In genomic region chr17:77542551-77543490, GRCh38 we compare ENCODE assay signal across 8 cellular contexts.
DNase-seq lines count a peak whose midpoint lies in the region; ATAC-seq and TF ChIP-seq lines count a peak whose summit lies in the region.

No MANE protein-coding gene starts in this region.

- H3K36me3 ChIP-seq in tibial artery, result no peaks in the 10 kb centered on the region

- ATAC-seq in activated T-helper 17 cell treated with anti-CD3 and anti-CD28 coated beads, Interleukin-2, amount 50 U/mL, for 72 hours (replicated peaks), result peak; percentile 83
- ATAC-seq in foreskin keratinocyte (peak; percentile 83), HG03045 (IDR thresholded peaks at IDR 0.05; ENCODE audit: unreplicated experiment) (no peak)

- H3K9me3 Mint-ChIP-seq in activated T-helper 17 cell treated with anti-CD3 and anti-CD28 coated beads, Interleukin-2, amount 50 U/mL, for 72 hours, result no peaks in the 10 kb centered on the region

- H3K27me3 Mint-ChIP-seq in activated T-helper 17 cell treated with anti-CD3 and anti-CD28 coated beads, Interleukin-2, amount 50 U/mL, for 72 hours, result peaks cover 13% of the 10 kb centered on the region

- H3K9me3 ChIP-seq in tibial artery, result no peaks in the 10 kb centered on the region

- H3K4me3 ChIP-seq in tibial artery, result no peak overlapping the region

- H3K27me3 ChIP-seq in foreskin keratinocyte (peaks cover 79% of the 10 kb centered on the region), tibial artery (peaks cover 0 to 10% of the 10 kb centered on the region in 2 donors)

- DNase-seq in DMS79 (lab: John Stamatoyannopoulos, UW) (peak; percentile 84), M059J (ENCODE audit: low read depth) (peak; percentile 76), RPMI7951 (ENCODE audit: low read depth) (peak; percentile 63), foreskin keratinocyte (peak in 1 of 2 donors; percentile 56), occipital lobe (lab: John Stamatoyannopoulos, UW) (peak; percentile 73), tibial artery (peak; percentile 89 to 90)

- H3K27ac Mint-ChIP-seq in activated T-helper 17 cell treated with anti-CD3 and anti-CD28 coated beads, Interleukin-2, amount 50 U/mL, for 72 hours, result no peak overlapping the region

- intact Hi-C loops in tibial artery (cut with DNase I; ENCODE audit: low total_unique reads), result loop anchor here (2.0 to 5.0 kb wide), 2 partner anchors 189 to 472 kb away; no protein-coding TSS in a partner anchor

- H3K4me1 ChIP-seq in foreskin keratinocyte (no peaks in the 10 kb centered on the region), tibial artery (peaks cover 0 to 18% (median 8%) of the 10 kb centered on the region in 4 donors)

- TF ChIP-seq CTCF in foreskin keratinocyte (conservative IDR thresholded peaks at IDR 0.05) (peak; percentile 92), tibial artery (IDR thresholded peaks at IDR 0.05) (peak; percentile 95 to 97)

- no peaks in the 10 kb centered on the region for H3K36me3 Mint-ChIP-seq in activated T-helper 17 cell treated with anti-CD3 and anti-CD28 coated beads, Interleukin-2, amount 50 U/mL, for 72 hours (ENCODE audit: low read depth)

- H3K27ac ChIP-seq in foreskin keratinocyte (no peak overlapping the region), tibial artery (peak overlapping the region in 1 of 2 donors; percentile 46)

- H3K4me3 Mint-ChIP-seq in activated T-helper 17 cell treated with anti-CD3 and anti-CD28 coated beads, Interleukin-2, amount 50 U/mL, for 72 hours, result no peak overlapping the region

- H3K4me1 Mint-ChIP-seq in activated T-helper 17 cell treated with anti-CD3 and anti-CD28 coated beads, Interleukin-2, amount 50 U/mL, for 72 hours, result no peaks in the 10 kb centered on the region
